In the genomic region with DNA sequence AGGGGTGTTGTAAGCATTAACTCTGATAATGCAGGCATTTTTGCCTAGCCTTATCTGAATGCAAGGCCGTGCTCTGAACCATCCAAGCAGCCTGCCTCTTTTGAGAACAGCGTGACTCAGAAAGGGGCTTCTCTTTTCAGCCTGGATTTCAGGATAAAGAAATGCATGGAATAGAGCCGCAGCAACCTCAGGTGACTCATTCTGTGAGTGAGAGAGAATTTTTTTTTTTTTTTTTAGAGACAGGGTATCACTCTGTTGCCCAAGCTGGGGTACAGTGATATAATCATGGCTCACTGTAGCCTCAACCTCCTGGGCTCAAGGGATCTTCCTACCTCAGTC, we compare ENCODE assay signal across 15 cellular contexts. TPM values are rescaled to one million over a fixed set of nuclear protein-coding genes. Genes with fewer than 3 reads are reported as not detected.
A peak's percentile ranks its signal among the peaks of the same experiment; 100 is the strongest.
DNase-seq lines count a peak whose midpoint lies in the region; TF ChIP-seq lines count a peak whose summit lies in the region.
"Had no signal": no experiment of that assay in that cellular context is flagged by ENCODE, and none has a peak within 500 bp of the region (broad histone marks: within the 10 kb centered on the region; RNA-seq: fewer than 3 reads in every experiment).

No MANE protein-coding gene starts in this region.

- intact Hi-C loops in mammary epithelial cell (cut with micrococcal nuclease) = no loop called here
- intact Hi-C loops in activated T-helper 1 cell treated with anti-CD3 and anti-CD28 coated beads, Interleukin-12 subunit alpha, Interleukin-12 subunit beta, Interleukin-2, Interleukin-4 antibody, amounts not matched to agents 30 ng/mL and 10 ng/mL and 1 ng/mL, durations not matched to agents 14 hours and 24 hours and 36 hours (cut with micrococcal nuclease) = no loop called here

- H3K27ac ChIP-seq in mammary epithelial cell (ENCODE audit: insufficient read depth, low read depth, low read length) (no peak overlapping the region), mesodermal cell (ENCODE audit: low read depth, low read length, severe bottlenecking) (peak overlapping the region; percentile 57)
- H3K27ac ChIP-seq: KMS-11 had no signal

- no peak for TF ChIP-seq CTCF in mammary epithelial cell (conservative IDR thresholded peaks at IDR 0.05 in 1 of 2, IDR thresholded peaks at IDR 0.05 in 1 of 2; ENCODE audit: extremely low read depth in 1 of 2, insufficient read depth in 1 of 2, low read depth in 1 of 2, low read length in 2 of 2)

- peaks cover 24% of the 10 kb centered on the region for H3K27me3 Mint-ChIP-seq in activated T-helper 1 cell treated with anti-CD3 and anti-CD28 coated beads, Interleukin-12 subunit alpha, Interleukin-12 subunit beta, Interleukin-2, Interleukin-4 antibody, amounts not matched to agents 30 ng/mL and 10 ng/mL and 1 ng/mL, durations not matched to agents 14 hours and 24 hours and 36 hours (ENCODE audit: insufficient read depth)

- H3K9me3 Mint-ChIP-seq in activated T-helper 1 cell treated with anti-CD3 and anti-CD28 coated beads, Interleukin-12 subunit alpha, Interleukin-12 subunit beta, Interleukin-2, Interleukin-4 antibody, amounts not matched to agents 30 ng/mL and 10 ng/mL and 1 ng/mL, durations not matched to agents 14 hours and 24 hours and 36 hours = peaks cover 9% of the 10 kb centered on the region
- H3K9me3 Mint-ChIP-seq: immature natural killer cell had no signal

- peaks cover 5% of the 10 kb centered on the region for H3K4me1 Mint-ChIP-seq in activated T-helper 1 cell treated with anti-CD3 and anti-CD28 coated beads, Interleukin-12 subunit alpha, Interleukin-12 subunit beta, Interleukin-2, Interleukin-4 antibody, amounts not matched to agents 30 ng/mL and 10 ng/mL and 1 ng/mL, durations not matched to agents 14 hours and 24 hours and 36 hours (ENCODE audit: low read depth)
- H3K4me1 Mint-ChIP-seq: immature natural killer cell had no signal

- H3K36me3 ChIP-seq in mammary epithelial cell (ENCODE audit: insufficient read depth, low read length) (no peaks in the 10 kb centered on the region), mesodermal cell (ENCODE audit: control insufficient read depth, insufficient read depth, low read length) (no peaks in the 10 kb centered on the region)

- no peak overlapping the region for H3K4me3 Mint-ChIP-seq in activated T-helper 1 cell treated with anti-CD3 and anti-CD28 coated beads, Interleukin-12 subunit alpha, Interleukin-12 subunit beta, Interleukin-2, Interleukin-4 antibody, amounts not matched to agents 30 ng/mL and 10 ng/mL and 1 ng/mL, durations not matched to agents 14 hours and 24 hours and 36 hours
- H3K4me3 Mint-ChIP-seq: immature natural killer cell; stimulated activated naive B cell treated with anti-CD40 and anti-IgM and Interleukin-4, amounts not matched to agents 10 μg/mL and 1 μg/mL and 100 μg/mL, for 72 hours had no signal

- dilution Hi-C loops in mammary epithelial cell (cut with HindIII; ENCODE audit: low sequenced_read_pairs) = no loop called here

- H3K4me1 ChIP-seq in mammary epithelial cell (ENCODE audit: insufficient read depth, low read length) (no peaks in the 10 kb centered on the region), mesodermal cell (ENCODE audit: control insufficient read depth, insufficient read depth, low read length, poor library complexity, severe bottlenecking) (peaks cover 10% of the 10 kb centered on the region)

- H3K9me3 ChIP-seq in mammary epithelial cell (replicated peaks; ENCODE audit: insufficient read depth, low read length) (no peaks in the 10 kb centered on the region), mesodermal cell (ENCODE audit: control insufficient read depth, low read length) (no peaks in the 10 kb centered on the region)

- H4K20me1 ChIP-seq in mammary epithelial cell (ENCODE audit: insufficient read depth, low read length) = no peaks in the 10 kb centered on the region

- 91% methylated on average over 3 of the region's 3 CpGs for WGBS in mammary epithelial cell (ENCODE audit: low coverage, missing lambda C conversion rate)
- 58 to 61% methylated on average over 2 of the region's 3 CpGs for WGBS in mesodermal cell (ENCODE audit: insufficient coverage in 2 of 2), 2 experiments

- no peak overlapping the region for H3K4me2 ChIP-seq in mammary epithelial cell (ENCODE audit: insufficient read depth, low read depth, low read length)
- H3K4me2 ChIP-seq: KMS-11 had no signal

- H3K27ac Mint-ChIP-seq in activated T-helper 1 cell treated with anti-CD3 and anti-CD28 coated beads, Interleukin-12 subunit alpha, Interleukin-12 subunit beta, Interleukin-2, Interleukin-4 antibody, amounts not matched to agents 30 ng/mL and 10 ng/mL and 1 ng/mL, durations not matched to agents 14 hours and 24 hours and 36 hours = no peak overlapping the region
- H3K27ac Mint-ChIP-seq: immature natural killer cell; stimulated activated naive B cell treated with anti-CD40 and anti-IgM and Interleukin-4, amounts not matched to agents 10 μg/mL and 1 μg/mL and 100 μg/mL, for 72 hours had no signal

- no peak overlapping the region for H3K9ac ChIP-seq in mammary epithelial cell (ENCODE audit: insufficient read depth, low read length)
- H3K9ac ChIP-seq: KMS-11 had no signal

- H3K79me2 ChIP-seq in mammary epithelial cell (ENCODE audit: insufficient read depth, low read length) = no peaks in the 10 kb centered on the region

- in situ Hi-C loops in mammary epithelial cell (cut with MboI; ENCODE audit: low sequenced_read_pairs in 2 of 2) = loop anchor here in 1 of 2 donors (5.0 kb wide), 1 partner anchor 81 kb away; no protein-coding TSS in a partner anchor

- H3K4me3 ChIP-seq in mammary epithelial cell (replicated peaks in 1 of 3; ENCODE audit: insufficient read depth in 1 of 3, low read depth in 2 of 3, low read length in 3 of 3) (no peak overlapping the region), mesodermal cell (ENCODE audit: extremely low read depth, insufficient read depth, low read length, poor library complexity, severe bottlenecking) (no peak overlapping the region)

- no peak overlapping the region for H2AFZ ChIP-seq in mammary epithelial cell (ENCODE audit: low read depth, low read length)

- peak; percentile 65 for DNase-seq in Daoy (ENCODE audit: low read depth)
- peak; percentile 80 for DNase-seq in LHCN-M2 (ENCODE audit: low read depth)
- DNase-seq in mammary epithelial cell = peak; percentile 44
- no peak for DNase-seq in activated T-helper 1 cell treated with anti-CD3 and anti-CD28 coated beads, Interleukin-12 subunit alpha, Interleukin-12 subunit beta, Interleukin-2, Interleukin-4 antibody, amounts not matched to agents 30 ng/mL and 10 ng/mL and 1 ng/mL, durations not matched to agents 14 hours and 24 hours and 36 hours (ENCODE audit: low spot score)
- DNase-seq in COLO829 (ENCODE audit: low spot score) = no peak
- no peak for DNase-seq in NCI-H2227 (lab: John Stamatoyannopoulos, UW; ENCODE audit: unreplicated experiment)
- DNase-seq in HPDE6-E6E7 (ENCODE audit: extremely low spot score) = no peak
- DNase-seq: activated naive CD4-positive, alpha-beta T cell treated with Interleukin-2 at 50 U/mL for 16 hours; immature natural killer cell; NCI-H1930; NCI-H69; stimulated activated CD4-positive, alpha-beta T cell treated with anti-CD3 and anti-CD28 coated beads, Interleukin-4, amount 100 ng/mL, for 24 hours; stimulated activated naive B cell treated with anti-CD40 and anti-IgM and Interleukin-4, amounts not matched to agents 10 μg/mL and 1 μg/mL and 100 μg/mL, for 72 hours had no signal

- no peaks in the 10 kb centered on the region for H3K27me3 ChIP-seq in mammary epithelial cell (ENCODE audit: insufficient read depth, low read length)

- BruUV-seq in mammary epithelial cell (replicated peaks; lab: Mats Ljungman, UMichigan) = no TSS peak

- CTCF ChIA-PET in mammary epithelial cell (lab: Charles Lee; ENCODE audit: low non-redundant PET) = no interaction called here

- no peaks in the 10 kb centered on the region for H3K36me3 Mint-ChIP-seq in activated T-helper 1 cell treated with anti-CD3 and anti-CD28 coated beads, Interleukin-12 subunit alpha, Interleukin-12 subunit beta, Interleukin-2, Interleukin-4 antibody, amounts not matched to agents 30 ng/mL and 10 ng/mL and 1 ng/mL, durations not matched to agents 14 hours and 24 hours and 36 hours (ENCODE audit: low read depth)

RNA-seq across cellular contexts. Expression of a gene that starts 20.6 kb away (rescaled TPM):
- total RNA-seq in Daoy (2014; rRNA removed; shearing (Covaris generic)) = 3.7 and 4.9 TPM in 2 replicates
- total RNA-seq in LHCN-M2 (2014; rRNA removed) (12.5 and 13.0 TPM in 2 replicates), mammary epithelial cell (10 to 100 TPM; 19.3 to 26.8 TPM)
- 4.1 TPM for polyA plus RNA-seq in LHCN-M2 (2012)
- polyA plus RNA-seq in mammary epithelial cell = 22.9 TPM
- polyA minus RNA-seq in mammary epithelial cell = 79.3 TPM
- 13.9 TPM for polyA plus RNA-seq in mesodermal cell (2013, experiment 1 of 2)
- polyA plus RNA-seq in mesodermal cell (2013, experiment 2 of 2) = 14.5 TPM
- 17.4 and 25.2 TPM in 2 replicates for total RNA-seq in activated T-helper 1 cell treated with anti-CD3 and anti-CD28 coated beads, Interleukin-12 subunit alpha, Interleukin-12 subunit beta, Interleukin-2, Interleukin-4 antibody, amounts not matched to agents 30 ng/mL and 10 ng/mL and 1 ng/mL, durations not matched to agents 14 hours and 24 hours and 36 hours

Comparison
In these comparisons a context has a peak if more than half of its experiments do, and no peak if none do; other contexts are left out.
1. DNase-seq: peak in Daoy (single experiment), LHCN-M2 (single experiment) and mammary epithelial cell (single experiment); none in activated T-helper 1 cell treated with anti-CD3 and anti-CD28 coated beads, Interleukin-12 subunit alpha, Interleukin-12 subunit beta, Interleukin-2, Interleukin-4 antibody, amounts not matched to agents 30 ng/mL and 10 ng/mL and 1 ng/mL, durations not matched to agents 14 hours and 24 hours and 36 hours (single experiment), COLO829 (single experiment), NCI-H2227 (single experiment) and HPDE6-E6E7 (single experiment).